8 cellular contexts compared by ENCODE assay signal in the genomic region with DNA sequence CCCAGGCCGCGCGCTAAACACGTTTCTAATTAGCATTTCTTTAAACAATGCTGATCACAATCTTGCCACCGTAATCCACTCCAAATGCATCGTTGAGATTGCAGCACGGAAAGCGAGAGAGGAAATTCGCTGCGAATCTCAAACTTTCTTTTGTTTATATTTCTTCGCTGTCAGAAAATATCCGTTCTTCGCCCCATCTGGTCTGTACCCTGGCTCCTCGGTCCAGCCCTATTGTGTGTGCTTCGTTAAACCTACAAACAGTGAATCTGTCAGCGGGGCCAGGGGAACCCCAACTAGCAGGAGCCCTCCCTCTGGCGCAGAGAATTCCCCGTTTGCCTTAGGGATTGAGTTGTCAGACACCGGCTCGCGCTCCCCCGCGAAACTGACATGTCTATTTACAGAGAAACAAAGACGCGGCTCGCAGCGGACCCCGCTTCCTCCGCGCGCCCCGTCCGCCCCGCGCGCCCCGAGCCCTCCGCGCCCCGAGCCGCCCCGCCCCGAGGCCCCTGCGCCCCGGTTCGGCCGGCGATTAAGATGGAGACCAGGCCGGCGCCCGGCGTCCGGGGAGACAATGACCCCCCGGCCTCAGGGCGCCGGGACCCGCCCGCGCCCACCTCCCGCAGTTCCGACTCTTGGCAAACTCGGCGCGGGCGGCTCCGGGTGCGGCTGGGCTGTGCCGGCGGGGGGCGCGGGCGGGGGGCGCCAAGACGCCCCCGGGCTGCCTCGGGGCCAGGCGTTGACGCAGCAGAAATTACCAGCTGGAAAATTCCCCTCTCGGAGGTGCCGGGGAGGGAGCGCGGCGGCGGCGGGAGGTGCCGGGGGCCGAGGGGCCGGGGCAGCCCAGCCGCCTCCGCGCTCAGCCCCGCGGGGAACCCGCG. TPM values are rescaled to one million over a fixed set of nuclear protein-coding genes. Genes with fewer than 3 reads are reported as not detected.
DNase-seq lines count a peak whose midpoint lies in the region; ATAC-seq, FAIRE-seq and TF ChIP-seq lines count a peak whose summit lies in the region.

No MANE protein-coding gene starts in this region.

- H3K27ac ChIP-seq in BLaER1: no peak overlapping the region
- no peak overlapping the region for H3K27ac ChIP-seq in astrocyte (ENCODE audit: low read depth, low read length)
- no peak overlapping the region for H3K27ac ChIP-seq in keratinocyte (ENCODE audit: control insufficient read depth, insufficient read depth, low read length)
- no peak overlapping the region for H3K27ac ChIP-seq in MM.1S (ENCODE audit: low read length)

- no peaks in the 10 kb centered on the region for H3K9me2 ChIP-seq in MM.1S (replicated peaks; ENCODE audit: insufficient read depth, low read length)

- TF ChIP-seq CTCF in astrocyte (IDR thresholded peaks at IDR 0.05; ENCODE audit: insufficient read depth, low read depth, low read length): no peak
- TF ChIP-seq CTCF in keratinocyte (optimal IDR thresholded peaks at IDR 0.05 in 1 of 3, IDR thresholded peaks at IDR 0.05 in 1 of 3, conservative IDR thresholded peaks at IDR 0.05 in 1 of 3; ENCODE audit: extremely low read depth in 1 of 3, insufficient read depth in 2 of 3, low read length in 3 of 3): no peak
- TF ChIP-seq CTCF in MM.1S (IDR thresholded peaks at IDR 0.05; ENCODE audit: low read length): no peak

- H2AFZ ChIP-seq in astrocyte (ENCODE audit: low read depth, low read length) (peak overlapping the region; percentile 39), keratinocyte (ENCODE audit: control insufficient read depth, low read length) (no peak overlapping the region), MM.1S (ENCODE audit: low read length) (no peak overlapping the region)

- H3K9ac ChIP-seq in BLaER1 (no peak overlapping the region), astrocyte (ENCODE audit: low read length) (peak overlapping the region; percentile 62), keratinocyte (ENCODE audit: control insufficient read depth, extremely low read depth, insufficient read depth, low read length) (no peak overlapping the region), MM.1S (ENCODE audit: low read length) (no peak overlapping the region)

- no peaks in the 10 kb centered on the region for H3K9me3 Mint-ChIP-seq in astrocyte (ENCODE audit: unreplicated experiment)

- H3K79me2 ChIP-seq in astrocyte (ENCODE audit: insufficient read depth, low read length) (peaks cover 20% of the 10 kb centered on the region), keratinocyte (ENCODE audit: control insufficient read depth, insufficient read depth, low read length) (no peaks in the 10 kb centered on the region), MM.1S (ENCODE audit: low read length) (no peaks in the 10 kb centered on the region)

- H3K27me3 ChIP-seq in BLaER1 (peaks cover 84% of the 10 kb centered on the region), astrocyte (ENCODE audit: insufficient read depth, low read length) (peaks cover 12% of the 10 kb centered on the region), keratinocyte (ENCODE audit: control insufficient read depth, extremely low read depth, insufficient read depth, low read length) (peaks cover 53% of the 10 kb centered on the region), MM.1S (replicated peaks; ENCODE audit: insufficient read depth, low read length) (peaks cover 63% of the 10 kb centered on the region)

- H4K20me1 ChIP-seq in BLaER1: peaks cover 44% of the 10 kb centered on the region
- H4K20me1 ChIP-seq in astrocyte (ENCODE audit: insufficient read depth, low read length): peaks cover 38% of the 10 kb centered on the region
- no peaks in the 10 kb centered on the region for H4K20me1 ChIP-seq in keratinocyte (ENCODE audit: control insufficient read depth, extremely low read depth, insufficient read depth, low read length)
- H4K20me1 ChIP-seq in MM.1S (ENCODE audit: insufficient read depth, low read length): no peaks in the 10 kb centered on the region

- FAIRE-seq in astrocyte (lab: Jason Lieb, UNC) (no peak), keratinocyte (lab: Jason Lieb, UNC) (no peak)

- dilution Hi-C loops in keratinocyte (cut with MboI; ENCODE audit: extremely low pct_ligation_motif_present, low sequenced_read_pairs): no loop called here

- H3K4me2 ChIP-seq in BLaER1 (peak overlapping the region; percentile 91), astrocyte (ENCODE audit: low read length) (peak overlapping the region; percentile 91), keratinocyte (ENCODE audit: control insufficient read depth, extremely low read depth, insufficient read depth, low read depth, low read length) (peak overlapping the region; percentile 87), MM.1S (ENCODE audit: low read depth, low read length) (no peak overlapping the region)

- no peaks in the 10 kb centered on the region for H3K9me1 ChIP-seq in keratinocyte (ENCODE audit: control insufficient read depth, extremely low read depth, insufficient read depth, low read length)

- H3K36me3 Mint-ChIP-seq in astrocyte (ENCODE audit: low read depth, unreplicated experiment): no peaks in the 10 kb centered on the region

- no peaks in the 10 kb centered on the region for H3K9me3 ChIP-seq in BLaER1
- H3K9me3 ChIP-seq in astrocyte (ENCODE audit: insufficient read depth, low read depth, low read length): no peaks in the 10 kb centered on the region
- no peaks in the 10 kb centered on the region for H3K9me3 ChIP-seq in keratinocyte (ENCODE audit: control insufficient read depth, low read depth, low read length)
- H3K9me3 ChIP-seq in MM.1S (replicated peaks; ENCODE audit: insufficient read depth, low read length): no peaks in the 10 kb centered on the region

- H3K4me1 Mint-ChIP-seq in astrocyte (ENCODE audit: low read depth, unreplicated experiment): peaks cover 31% of the 10 kb centered on the region

- no peaks in the 10 kb centered on the region for H3K36me3 ChIP-seq in BLaER1
- no peaks in the 10 kb centered on the region for H3K36me3 ChIP-seq in astrocyte (ENCODE audit: insufficient read depth, low read length)
- H3K36me3 ChIP-seq in keratinocyte (ENCODE audit: control insufficient read depth in 2 of 2, extremely low read depth in 1 of 2, insufficient read depth in 2 of 2, low read length in 2 of 2): no peaks in the 10 kb centered on the region
- H3K36me3 ChIP-seq in MM.1S (replicated peaks; ENCODE audit: insufficient read depth, low read length): no peaks in the 10 kb centered on the region

- ATAC-seq in HG02588 (IDR thresholded peaks at IDR 0.05; ENCODE audit: unreplicated experiment) (peak; percentile 26), GM21576 (IDR thresholded peaks at IDR 0.05; ENCODE audit: unreplicated experiment) (no peak)

- peaks cover 36% of the 10 kb centered on the region for H3K4me1 ChIP-seq in BLaER1
- H3K4me1 ChIP-seq in astrocyte (ENCODE audit: insufficient read depth, low read length): peaks cover 25% of the 10 kb centered on the region
- no peaks in the 10 kb centered on the region for H3K4me1 ChIP-seq in keratinocyte (ENCODE audit: control insufficient read depth, extremely low read depth, insufficient read depth, low read length)
- H3K4me1 ChIP-seq in MM.1S (ENCODE audit: low read length): peaks cover 5% of the 10 kb centered on the region

- H3K27me3 Mint-ChIP-seq in astrocyte (ENCODE audit: low read depth, unreplicated experiment): no peaks in the 10 kb centered on the region

- peak overlapping the region; percentile 93 for H3K4me3 Mint-ChIP-seq in astrocyte (ENCODE audit: unreplicated experiment)

- H3K4me3 ChIP-seq in BLaER1 (peak overlapping the region; percentile 71), astrocyte (ENCODE audit: insufficient read depth, low read depth, low read length) (peak overlapping the region; percentile 58), keratinocyte (ENCODE audit: control insufficient read depth in 2 of 3, extremely low read depth in 1 of 3, insufficient read depth in 2 of 3, low read depth in 1 of 3, low read length in 3 of 3) (peak overlapping the region; percentile 5 to 46 (median 32)), MM.1S (ENCODE audit: low read length) (no peak overlapping the region)

- peak overlapping the region; percentile 63 for H3K27ac Mint-ChIP-seq in astrocyte (ENCODE audit: unreplicated experiment)

- DNase-seq in astrocyte (ENCODE audit: low read depth) (no peak), keratinocyte (ENCODE audit: low read depth, low spot score) (no peak), superior temporal gyrus (ENCODE audit: extremely low spot score) (peak; percentile 22), NCI-H526 treated with DMSO at 0.1 percent for 48 hours (lab: John Stamatoyannopoulos, UW) (no peak), MM.1S (no peak)

- H3F3A ChIP-seq in MM.1S (ENCODE audit: insufficient read depth, low read length): no peaks in the 10 kb centered on the region

RNA-seq across cellular contexts. Expression of a gene that starts 0.9 kb away (rescaled TPM):
- total RNA-seq in astrocyte: 12.9 and 13.9 TPM in 2 replicates
- 0.12 to 0.18 TPM (median 0.13 TPM) in 3 replicates for polyA plus RNA-seq in keratinocyte
- 0.29 TPM for polyA plus RNA-seq in keratinocyte (2011; ENCODE audit: low read depth)
- polyA plus RNA-seq in keratinocyte (2011; cell fraction: cytosol; rRNA removed): 0.06 and 0.16 TPM in 2 replicates
- 0.24 and 0.40 TPM in 2 replicates for polyA plus RNA-seq in keratinocyte (2011; cell fraction: nucleus; rRNA removed)
- 0.38 and 0.73 TPM in 2 replicates for polyA plus RNA-seq in keratinocyte (2012; ENCODE audit: low replicate concordance)
- 0.46 to 1.4 TPM (median 0.56 TPM) in 3 replicates for polyA minus RNA-seq in keratinocyte
- 3.3 TPM for polyA minus RNA-seq in keratinocyte (2011; cell fraction: cytosol; rRNA and poly(A)+ RNA removed)
- 0.62 and 0.84 TPM in 2 replicates for polyA minus RNA-seq in keratinocyte (2011; cell fraction: nucleus; rRNA and poly(A)+ RNA removed)

RNA-seq across cellular contexts. Expression of a gene that starts 31.1 kb away (rescaled TPM):
- not detected in 2 replicates for total RNA-seq in astrocyte
- not detected in 3 replicates for polyA plus RNA-seq in keratinocyte
- polyA plus RNA-seq in keratinocyte (2011; ENCODE audit: low read depth): not detected
- not detected in 2 replicates for polyA plus RNA-seq in keratinocyte (2011; cell fraction: cytosol; rRNA removed)
- polyA plus RNA-seq in keratinocyte (2011; cell fraction: nucleus; rRNA removed): not detected in 2 replicates
- not detected in 2 replicates for polyA plus RNA-seq in keratinocyte (2012; ENCODE audit: low replicate concordance)
- not detected in 3 replicates for polyA minus RNA-seq in keratinocyte
- not detected for polyA minus RNA-seq in keratinocyte (2011; cell fraction: cytosol; rRNA and poly(A)+ RNA removed)
- polyA minus RNA-seq in keratinocyte (2011; cell fraction: nucleus; rRNA and poly(A)+ RNA removed): not detected in 2 replicates

RNA-seq across cellular contexts. Expression of a gene that starts 34.9 kb away (rescaled TPM):
- 145 TPM in 2 replicates for total RNA-seq in astrocyte
- polyA plus RNA-seq in keratinocyte: 177 to 208 TPM (median 200 TPM) in 3 replicates
- 70.9 TPM for polyA plus RNA-seq in keratinocyte (2011; ENCODE audit: low read depth)
- 210 and 229 TPM in 2 replicates for polyA plus RNA-seq in keratinocyte (2011; cell fraction: cytosol; rRNA removed)
- polyA plus RNA-seq in keratinocyte (2011; cell fraction: nucleus; rRNA removed): 150 and 178 TPM in 2 replicates
- polyA plus RNA-seq in keratinocyte (2012; ENCODE audit: low replicate concordance): 124 and 144 TPM in 2 replicates
- polyA minus RNA-seq in keratinocyte: 112 to 135 TPM (median 117 TPM) in 3 replicates
- polyA minus RNA-seq in keratinocyte (2011; cell fraction: cytosol; rRNA and poly(A)+ RNA removed): 247 TPM
- 75.1 and 94.8 TPM in 2 replicates for polyA minus RNA-seq in keratinocyte (2011; cell fraction: nucleus; rRNA and poly(A)+ RNA removed)
